In genomic region chr6:49826743-49827406, GRCh38 we compare ENCODE assay signal across 13 cellular contexts. TPM values are rescaled to one million over a fixed set of nuclear protein-coding genes. Genes with fewer than 3 reads are reported as not detected.
DNase-seq lines count a peak whose midpoint lies in the region; ATAC-seq and TF ChIP-seq lines count a peak whose summit lies in the region.
"Had no signal": no experiment of that assay in that cellular context is flagged by ENCODE, and none has a peak within 500 bp of the region (broad histone marks: within the 10 kb centered on the region; RNA-seq: fewer than 3 reads in every experiment).

No MANE protein-coding gene starts in this region.

- DNase-seq in renal cortical epithelial cell (ENCODE audit: low read depth) (peak; percentile 5), SIG-M5 (lab: John Stamatoyannopoulos, UW) (no peak), foreskin fibroblast (no peak), CD14-positive monocyte (ENCODE audit: low spot score) (no peak)
- no peak for DNase-seq in stimulated activated CD4-positive, alpha-beta T cell treated with anti-CD3 and anti-CD28 coated beads, Interleukin-12 subunit alpha, Interleukin-12 subunit beta, amount 100 ng/mL, for 4 hours
- DNase-seq: glutamatergic neuron, NCI-H82 had no signal

- intact Hi-C loops in CD14-positive monocyte (cut with micrococcal nuclease), result no loop called here

- peak; percentile 86 for ATAC-seq in GM19328 (IDR thresholded peaks at IDR 0.05; ENCODE audit: unreplicated experiment)
- peak; percentile 96 for ATAC-seq in HG02678 (IDR thresholded peaks at IDR 0.05; ENCODE audit: unreplicated experiment)
- peak; percentile 86 for ATAC-seq in HG03469 (IDR thresholded peaks at IDR 0.05; ENCODE audit: unreplicated experiment)
- ATAC-seq: stimulated activated memory B cell treated with anti-CD40 and anti-IgM and Interleukin-4, amounts not matched to agents 10 μg/mL and 1 μg/mL and 100 μg/mL, for 72 hours had no signal

- no peak overlapping the region for H3K4me3 ChIP-seq in foreskin fibroblast (ENCODE audit: low read depth in 1 of 2, low read length in 2 of 2)

- H3K36me3 Mint-ChIP-seq in CD14-positive monocyte, result no peaks in the 10 kb centered on the region
- H3K36me3 Mint-ChIP-seq: stimulated activated memory B cell treated with anti-CD40 and anti-IgM and Interleukin-4, amounts not matched to agents 10 μg/mL and 1 μg/mL and 100 μg/mL, for 72 hours had no signal

- H3K27me3 Mint-ChIP-seq in CD14-positive monocyte (ENCODE audit: low read depth in 3 of 3), result peaks cover 0 to 2% (median 0%) of the 10 kb centered on the region in 3 donors
- H3K27me3 Mint-ChIP-seq: stimulated activated memory B cell treated with anti-CD40 and anti-IgM and Interleukin-4, amounts not matched to agents 10 μg/mL and 1 μg/mL and 100 μg/mL, for 72 hours had no signal

- no peak overlapping the region for H3K27ac Mint-ChIP-seq in CD14-positive monocyte
- H3K27ac Mint-ChIP-seq: stimulated activated memory B cell treated with anti-CD40 and anti-IgM and Interleukin-4, amounts not matched to agents 10 μg/mL and 1 μg/mL and 100 μg/mL, for 72 hours had no signal

- peaks cover 0 to 2% (median 0%) of the 10 kb centered on the region in 7 donors for H3K9me3 Mint-ChIP-seq in CD14-positive monocyte

- no peaks in the 10 kb centered on the region for H3K4me1 Mint-ChIP-seq in CD14-positive monocyte
- H3K4me1 Mint-ChIP-seq: stimulated activated memory B cell treated with anti-CD40 and anti-IgM and Interleukin-4, amounts not matched to agents 10 μg/mL and 1 μg/mL and 100 μg/mL, for 72 hours had no signal

- TF ChIP-seq CTCF in foreskin fibroblast (IDR thresholded peaks at IDR 0.05; ENCODE audit: low read depth, low read length) (no peak), CD14-positive monocyte (IDR thresholded peaks at IDR 0.05) (no peak)

- no peak overlapping the region for H3K4me3 Mint-ChIP-seq in CD14-positive monocyte
- H3K4me3 Mint-ChIP-seq: stimulated activated memory B cell treated with anti-CD40 and anti-IgM and Interleukin-4, amounts not matched to agents 10 μg/mL and 1 μg/mL and 100 μg/mL, for 72 hours had no signal

RNA-seq across cellular contexts. Expression of gene CRISP1, which starts 39.5 kb away (rescaled TPM):
- total RNA-seq in renal cortical epithelial cell, result not detected in 2 replicates
- polyA plus RNA-seq in CD14-positive monocyte, result not detected
- total RNA-seq: mononuclear cell, skeletal muscle tissue had no signal

RNA-seq across cellular contexts. Expression of gene PGK2, which starts 39.8 kb away (rescaled TPM):
- total RNA-seq in renal cortical epithelial cell, result not detected in 2 replicates
- not detected for polyA plus RNA-seq in CD14-positive monocyte
- total RNA-seq: mononuclear cell, skeletal muscle tissue had no signal
